1 cellular context compared by ENCODE assay signal in the genomic region with DNA sequence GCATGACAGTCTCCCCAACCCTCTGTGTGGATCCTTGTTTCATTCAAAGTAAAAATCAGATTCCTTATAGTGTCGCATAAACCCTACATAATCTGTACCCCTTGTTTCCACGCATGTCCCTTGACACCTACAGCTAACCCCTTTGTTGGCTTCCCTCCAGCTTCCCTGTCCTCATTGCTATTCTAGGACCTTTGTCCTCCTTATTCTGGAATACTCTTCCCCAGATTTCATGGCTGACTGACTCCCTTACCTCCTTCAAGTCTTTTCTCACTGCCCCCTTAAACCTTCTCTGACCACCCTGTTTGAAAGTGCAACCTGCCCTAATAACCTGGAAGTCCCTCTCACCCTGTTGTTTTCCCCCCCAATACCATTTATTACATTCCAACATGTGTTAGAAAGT.
TF ChIP-seq lines count a peak whose summit lies in the region.

No MANE protein-coding gene starts in this region.

TF ChIP-seq in WTC11, 78 proteins besides CTCF, POLR2A, EP300 and RAD21 (continued from another document):
- no peak for TF ChIP-seq ZNF423 (CRISPR knock-in tag; IDR thresholded peaks at IDR 0.05)
- no peak for TF ChIP-seq TP53 (CRISPR knock-in tag; IDR thresholded peaks at IDR 0.05)
- TF ChIP-seq ATF3 (CRISPR knock-in tag; conservative IDR thresholded peaks at IDR 0.05), result no peak
- no peak for TF ChIP-seq NFYB (CRISPR knock-in tag; conservative IDR thresholded peaks at IDR 0.05; ENCODE audit: low read depth)
- no peak for TF ChIP-seq SMAD4 (CRISPR knock-in tag; IDR thresholded peaks at IDR 0.05)
